Comparison of ENCODE assay signal across 10 cellular contexts in genomic region chr12:85856966-85857365, GRCh38. TPM values are rescaled to one million over a fixed set of nuclear protein-coding genes. Genes with fewer than 3 reads are reported as not detected.
"Had no signal": no experiment of that assay in that cellular context is flagged by ENCODE, and none has a peak within 500 bp of the region (broad histone marks: within the 10 kb centered on the region; RNA-seq: fewer than 3 reads in every experiment).

No MANE protein-coding gene starts in this region.

- H3K4me3 ChIP-seq: GM23248, K562 had no signal

- H3K9ac ChIP-seq: GM23248 had no signal

- H3K27ac Mint-ChIP-seq: H9 had no signal

- FAIRE-seq: H1, H54, HTR-8/SVneo, K562 had no signal

- H2AFZ ChIP-seq: GM23248 had no signal

- DNase-seq: GM23248, H9, HCEC 1CT, IMR-90, KG1 had no signal

- H3K4me3 Mint-ChIP-seq: H9 had no signal

- ATAC-seq: K562 had no signal

- H3K4me1 Mint-ChIP-seq: H9 had no signal

- H3K27ac ChIP-seq: GM23248 had no signal

RNA-seq across cellular contexts. Expression of gene NTS, which starts 17.1 kb away (rescaled TPM):
- total RNA-seq: GM23248, HT-29, IMR-90 had no signal
- polyA plus RNA-seq: GM23248, IMR-90 had no signal

RNA-seq across cellular contexts. Expression of gene RASSF9, which starts 20.8 kb away (rescaled TPM):
- total RNA-seq: K562 had no signal
- polyA plus RNA-seq: K562 had no signal
